13 cellular contexts compared by ENCODE assay signal in the genomic region with DNA sequence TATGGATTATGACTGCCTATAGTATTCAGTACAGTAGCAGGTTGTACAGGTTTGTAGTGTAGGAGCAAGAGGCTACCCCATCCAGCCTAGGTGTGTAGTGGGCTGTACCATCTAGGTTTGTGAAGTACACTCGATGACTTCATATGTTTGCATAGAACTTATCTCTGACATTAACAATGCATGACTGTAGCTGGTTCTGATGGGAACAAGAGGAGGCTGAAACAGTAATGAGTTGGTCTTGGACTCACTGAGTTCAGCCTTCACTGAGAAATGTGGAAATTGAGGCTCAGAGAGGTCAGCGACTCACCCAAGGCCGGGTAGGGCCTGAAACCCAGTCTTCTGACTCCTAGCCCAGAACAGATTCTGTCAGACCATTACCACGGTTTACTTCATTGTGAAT. TPM values are rescaled to one million over a fixed set of nuclear protein-coding genes. Genes with fewer than 3 reads are reported as not detected.
DNase-seq lines count a peak whose midpoint lies in the region; ATAC-seq and TF ChIP-seq lines count a peak whose summit lies in the region.
"Had no signal": no experiment of that assay in that cellular context is flagged by ENCODE, and none has a peak within 500 bp of the region (broad histone marks: within the 10 kb centered on the region; RNA-seq: fewer than 3 reads in every experiment).

No MANE protein-coding gene starts in this region.

- H3K27ac ChIP-seq in heart left ventricle, result peak overlapping the region in 8 of 12 donors; percentile 12 to 80 (median 70)
- H3K27ac ChIP-seq in upper lobe of left lung, result no peak overlapping the region
- H3K27ac ChIP-seq in OCI-LY7 (ENCODE audit: low read depth, low read length, poor library complexity, severe bottlenecking), result no peak overlapping the region

- DNase-seq in heart left ventricle, result no peak
- no peak for DNase-seq in Right ventricle myocardium superior
- peak; percentile 20 for DNase-seq in NCI-H526 treated with DMSO at 0.1 percent for 48 hours (lab: John Stamatoyannopoulos, UW)
- DNase-seq in fibroblast of mammary gland (ENCODE audit: low read depth), result peak; percentile 71
- DNase-seq in upper lobe of left lung, result no peak
- no peak for DNase-seq in OCI-LY7 (ENCODE audit: low spot score)
- DNase-seq in D341Med (ENCODE audit: low spot score), result no peak
- DNase-seq: activated effector memory CD4-positive, alpha-beta T cell treated with Interleukin-2 at 50 U/mL for 16 hours; effector memory CD4-positive, alpha-beta T cell; Kasumi-1 had no signal

- H3K4me1 ChIP-seq in heart left ventricle (peaks cover 0 to 39% (median 18%) of the 10 kb centered on the region in 12 donors), upper lobe of left lung (peaks cover 0 to 10% (median 0%) of the 10 kb centered on the region in 4 donors), OCI-LY7 (ENCODE audit: insufficient read depth, low read length, poor library complexity, severe bottlenecking) (no peaks in the 10 kb centered on the region)

- H2AFZ ChIP-seq in OCI-LY7 (ENCODE audit: low read length), result no peak overlapping the region

- no peaks in the 10 kb centered on the region for H3K36me3 ChIP-seq in heart left ventricle
- no peaks in the 10 kb centered on the region for H3K36me3 ChIP-seq in upper lobe of left lung
- H3K36me3 ChIP-seq in OCI-LY7 (ENCODE audit: insufficient read depth, low read length), result no peaks in the 10 kb centered on the region

- H3K9me3 ChIP-seq in heart left ventricle, result no peaks in the 10 kb centered on the region
- no peaks in the 10 kb centered on the region for H3K9me3 ChIP-seq in upper lobe of left lung
- H3K9me3 ChIP-seq in OCI-LY7 (ENCODE audit: low read length), result no peaks in the 10 kb centered on the region

- CTCF ChIA-PET in OCI-LY7 (lab: Charles Lee; ENCODE audit: unreplicated experiment), result no interaction called here

- no peaks in the 10 kb centered on the region for H4K20me1 ChIP-seq in OCI-LY7 (ENCODE audit: insufficient read depth, low read length)

- H3K4me3 ChIP-seq in heart left ventricle (no peak overlapping the region), fibroblast of mammary gland (ENCODE audit: control insufficient read depth, low read depth, low read length) (no peak overlapping the region), upper lobe of left lung (no peak overlapping the region), OCI-LY7 (ENCODE audit: low read depth, low read length, poor library complexity, severe bottlenecking) (no peak overlapping the region)

- 88 to 99% (median 91%) methylated on average over 4 of the region's 4 CpGs for WGBS in heart left ventricle, 4 donors
- WGBS in upper lobe of left lung, 2 donors, result 78 to 80% methylated on average over 4 of the region's 4 CpGs

- TF ChIP-seq EP300 in upper lobe of left lung (IDR thresholded peaks at IDR 0.05), result no peak

- TF ChIP-seq POLR2A in heart left ventricle (IDR thresholded peaks at IDR 0.05) (no peak), upper lobe of left lung (IDR thresholded peaks at IDR 0.05) (no peak)

- no peak for ATAC-seq in heart left ventricle
- ATAC-seq in Right ventricle myocardium superior (ENCODE audit: poor library complexity), result no peak
- ATAC-seq in upper lobe of left lung (ENCODE audit: low FRiP score in 2 of 2), result peak; percentile 20 to 54
- no peak for ATAC-seq in HG02571 (IDR thresholded peaks at IDR 0.05; ENCODE audit: unreplicated experiment)
- ATAC-seq: stimulated activated memory B cell treated with anti-CD40 and anti-IgM and Interleukin-4, amounts not matched to agents 10 μg/mL and 1 μg/mL and 100 μg/mL, for 72 hours had no signal

- POLR2A ChIA-PET in OCI-LY7 (lab: Charles Lee), result no interaction called here

- TF ChIP-seq CTCF in heart left ventricle (IDR thresholded peaks at IDR 0.05) (no peak), fibroblast of mammary gland (conservative IDR thresholded peaks at IDR 0.05; ENCODE audit: control insufficient read depth, insufficient read depth, low read depth, low read length) (no peak), upper lobe of left lung (IDR thresholded peaks at IDR 0.05) (no peak), OCI-LY7 (conservative IDR thresholded peaks at IDR 0.05; ENCODE audit: low read length) (no peak)

- H3K79me2 ChIP-seq in OCI-LY7 (ENCODE audit: insufficient read depth, low read depth, low read length), result no peaks in the 10 kb centered on the region

- BruUV-seq in OCI-LY7 (replicated peaks; lab: Mats Ljungman, UMichigan), result no TSS peak

- H3K27me3 ChIP-seq in heart left ventricle, result peaks cover 0 to 12% (median 5%) of the 10 kb centered on the region in 9 donors
- peaks cover 0 to 15% (median 6%) of the 10 kb centered on the region in 4 donors for H3K27me3 ChIP-seq in upper lobe of left lung

- intact Hi-C loops in heart left ventricle (cut with DNase I) (no loop called here), Right ventricle myocardium superior (cut with DNase I) (no loop called here), OCI-LY7 (cut with micrococcal nuclease; ENCODE audit: unreplicated experiment) (no loop called here)

- H3K4me2 ChIP-seq in OCI-LY7 (ENCODE audit: low read length), result no peak overlapping the region

- H3K9me2 ChIP-seq in OCI-LY7 (ENCODE audit: insufficient read depth, low read length), result no peaks in the 10 kb centered on the region

RNA-seq across cellular contexts. Expression of gene MYO7A, which starts 13.0 kb away (rescaled TPM):
- total RNA-seq in heart left ventricle, result 10 to 100 TPM in 1 of 9 donors, 1 to 10 TPM in 8; 1.6 to 17.1 (median 2.7) TPM
- polyA plus RNA-seq in heart left ventricle, result 1 to 10 TPM; 1.0 to 2.9 TPM
- 4.4 TPM for total RNA-seq in Right ventricle myocardium superior
- total RNA-seq in upper lobe of left lung, result 10 to 100 TPM in 1 of 6 donors, 1 to 10 TPM in 5; 2.4 to 27.2 (median 6.2) TPM
- not detected in 2 replicates for total RNA-seq in OCI-LY7 (2014; rRNA removed; shearing (Covaris generic))
- not detected in 2 replicates for total RNA-seq in OCI-LY7 (2022)

RNA-seq across cellular contexts. Expression of gene OMP, which starts 38.4 kb away (rescaled TPM):
- total RNA-seq in heart left ventricle (not detected), Right ventricle myocardium superior (not detected), upper lobe of left lung (1 to 10 TPM in 1 of 6 donors, under 1 TPM in 1, not detected in 4; 0.77 to 5.2 TPM), OCI-LY7 (2022) (not detected in 2 replicates)
- polyA plus RNA-seq in heart left ventricle, result not detected
- total RNA-seq in OCI-LY7 (2014; rRNA removed; shearing (Covaris generic)), result not detected in 2 replicates
- polyA plus RNA-seq: CD14-positive monocyte had no signal

Comparison
In these comparisons a context has a peak if more than half of its experiments do, and no peak if none do; other contexts are left out.
1. ATAC-seq: peak in upper lobe of left lung (2 of 2); none in heart left ventricle (0 of 4), Right ventricle myocardium superior (single experiment) and HG02571 (single experiment).
2. DNase-seq: peak in NCI-H526 treated with DMSO at 0.1 percent for 48 hours (single experiment) and fibroblast of mammary gland (single experiment); none in heart left ventricle (0 of 5), Right ventricle myocardium superior (single experiment), upper lobe of left lung (0 of 2), OCI-LY7 (single experiment) and D341Med (single experiment).
3. H3K27ac ChIP-seq: peak in heart left ventricle (8 of 12); none in upper lobe of left lung (0 of 4) and OCI-LY7 (single experiment).